ENCODE assay signal across 2 cellular contexts in genomic region chr1:174144397-174144783, GRCh38.
TF ChIP-seq lines count a peak whose summit lies in the region.

No MANE protein-coding gene starts in this region.

TF ChIP-seq in K562, 482 proteins besides CTCF, POLR2A, EP300 and RAD21:
- TF ChIP-seq SMC3 (conservative IDR thresholded peaks at IDR 0.05; ENCODE audit: insufficient read depth, low read depth, low read length) (0 out of 2 replicates have a peak, but pooled peaks have one; percentile 19), ARID2 (IDR thresholded peaks at IDR 0.05) (0 out of 2 replicates have a peak, but pooled peaks have one; percentile 42), CC2D1A (IDR thresholded peaks at IDR 0.05) (0 out of 2 replicates have a peak, but pooled peaks have one; percentile 18)

TF ChIP-seq in HepG2, 621 proteins besides CTCF, POLR2A, EP300 and RAD21:
- TF ChIP-seq ZFP91 (CRISPR knock-in tag; IDR thresholded peaks at IDR 0.05; ENCODE audit: borderline replicate concordance): peak; percentile 21; the same call in 1 of the 2 replicates
- 0 out of 2 replicates have a peak, but pooled peaks have one; percentile 4 for TF ChIP-seq HNF1B (CRISPR knock-in tag; IDR thresholded peaks at IDR 0.05)
- TF ChIP-seq ZNF576 (CRISPR knock-in tag; IDR thresholded peaks at IDR 0.05): peak; percentile 76; the same call in 1 of the 2 replicates
- peak; percentile 19; the same call in 1 of the 2 replicates for TF ChIP-seq SMC3 (IDR thresholded peaks at IDR 0.05; ENCODE audit: low read length)
- TF ChIP-seq STAG1 (CRISPR knock-in tag; IDR thresholded peaks at IDR 0.05): peak; percentile 65
